ENCODE assay signal across 1 cellular context in genomic region chr9:99172129-99173091, GRCh38.
TF ChIP-seq lines count a peak whose summit lies in the region.

No MANE protein-coding gene starts in this region.

TF ChIP-seq in HepG2, 621 proteins besides CTCF, POLR2A, EP300 and RAD21 (continues in another document):
- TF ChIP-seq PAWR (CRISPR knock-in tag; IDR thresholded peaks at IDR 0.05; ENCODE audit: borderline replicate concordance) (no peak), ZNF598 (CRISPR knock-in tag; IDR thresholded peaks at IDR 0.05; ENCODE audit: borderline replicate concordance) (no peak), ZNF589 (CRISPR knock-in tag; conservative IDR thresholded peaks at IDR 0.05) (no peak), ZNF468 (CRISPR knock-in tag; IDR thresholded peaks at IDR 0.05) (no peak), LRRFIP1 (CRISPR knock-in tag; conservative IDR thresholded peaks at IDR 0.05) (no peak), POGK (CRISPR knock-in tag; conservative IDR thresholded peaks at IDR 0.05) (0 out of 2 replicates have a peak, but pooled peaks have one; percentile 38), TMF1 (CRISPR knock-in tag; IDR thresholded peaks at IDR 0.05; ENCODE audit: low read depth) (no peak), HMG20A (CRISPR knock-in tag; IDR thresholded peaks at IDR 0.05; ENCODE audit: borderline replicate concordance) (peak; percentile 78; the same call in 1 of the 2 replicates), DPF2 (CRISPR knock-in tag; IDR thresholded peaks at IDR 0.05; ENCODE audit: borderline replicate concordance, low read depth) (peak; percentile 90), ZNF776 (CRISPR knock-in tag; IDR thresholded peaks at IDR 0.05) (no peak), CC2D1A (CRISPR knock-in tag; IDR thresholded peaks at IDR 0.05) (no peak), ZSCAN22 (CRISPR knock-in tag; IDR thresholded peaks at IDR 0.05) (no peak), ZNF780A (CRISPR knock-in tag; IDR thresholded peaks at IDR 0.05) (no peak), ZSCAN25 (CRISPR knock-in tag; IDR thresholded peaks at IDR 0.05) (peak; percentile 53; the same call in 1 of the 2 replicates), ZNF101 (CRISPR knock-in tag; IDR thresholded peaks at IDR 0.05; ENCODE audit: borderline replicate concordance, low read depth) (no peak), ZBTB20 (CRISPR knock-in tag; IDR thresholded peaks at IDR 0.05; ENCODE audit: borderline replicate concordance, low read depth) (no peak), ONECUT2 (CRISPR knock-in tag; IDR thresholded peaks at IDR 0.05) (peak; percentile 94), CBX5 (CRISPR knock-in tag; IDR thresholded peaks at IDR 0.05; ENCODE audit: borderline replicate concordance) (peak; percentile 75), ZFAT (CRISPR knock-in tag; conservative IDR thresholded peaks at IDR 0.05) (no peak), KDM1A (CRISPR knock-in tag; IDR thresholded peaks at IDR 0.05) (peak; percentile 87), SP4 (CRISPR knock-in tag; IDR thresholded peaks at IDR 0.05) (0 out of 2 replicates have a peak, but pooled peaks have one; percentile 17), EEA1 (CRISPR knock-in tag; IDR thresholded peaks at IDR 0.05; ENCODE audit: borderline replicate concordance) (no peak), HINFP (CRISPR knock-in tag; IDR thresholded peaks at IDR 0.05; ENCODE audit: low read depth) (no peak), HMG20B (CRISPR knock-in tag; conservative IDR thresholded peaks at IDR 0.05) (0 out of 2 replicates have a peak, but pooled peaks have one; percentile 44), ZUFSP (CRISPR knock-in tag; IDR thresholded peaks at IDR 0.05; ENCODE audit: borderline replicate concordance) (no peak), ZNF263 (CRISPR knock-in tag; IDR thresholded peaks at IDR 0.05) (peak; percentile 41; the same call in 1 of the 2 replicates), NFIC (IDR thresholded peaks at IDR 0.05; ENCODE audit: low read length) (peak; percentile 51; the same call in 1 of the 2 replicates), MLX (CRISPR knock-in tag; IDR thresholded peaks at IDR 0.05) (no peak), HCFC1 (IDR thresholded peaks at IDR 0.05; ENCODE audit: low read depth, low read length) (no peak), ZBTB3 (CRISPR knock-in tag; IDR thresholded peaks at IDR 0.05; ENCODE audit: borderline replicate concordance, low read depth) (no peak), SP5 (CRISPR knock-in tag; IDR thresholded peaks at IDR 0.05; ENCODE audit: borderline replicate concordance, low read depth) (peak; percentile 41; the same call in 1 of the 2 replicates), PATZ1 (CRISPR knock-in tag; IDR thresholded peaks at IDR 0.05) (0 out of 2 replicates have a peak, but pooled peaks have one; percentile 23), WIZ (CRISPR knock-in tag; IDR thresholded peaks at IDR 0.05) (no peak), ZNF260 (CRISPR knock-in tag; IDR thresholded peaks at IDR 0.05; ENCODE audit: borderline replicate concordance, low read depth) (no peak), SNRNP70 (IDR thresholded peaks at IDR 0.05; ENCODE audit: low read depth, low read length) (no peak), XRCC5 (optimal IDR thresholded peaks at IDR 0.05; ENCODE audit: low read length) (peak; percentile 64), ZFYVE20 (CRISPR knock-in tag; IDR thresholded peaks at IDR 0.05; ENCODE audit: borderline replicate concordance, low read depth) (no peak), ZMYM3 (CRISPR knock-in tag; IDR thresholded peaks at IDR 0.05) (peak; percentile 95), ZNF224 (CRISPR knock-in tag; IDR thresholded peaks at IDR 0.05) (no peak), POLR2AphosphoS5 (IDR thresholded peaks at IDR 0.05; ENCODE audit: low read depth, low read length) (no peak), ELF3 (CRISPR knock-in tag; IDR thresholded peaks at IDR 0.05) (0 out of 2 replicates have a peak, but pooled peaks have one; percentile 33), KMT2B (CRISPR knock-in tag; IDR thresholded peaks at IDR 0.05) (0 out of 2 replicates have a peak, but pooled peaks have one; percentile 34), KMT2A (CRISPR knock-in tag; IDR thresholded peaks at IDR 0.05) (no peak), ZNF362 (CRISPR knock-in tag; IDR thresholded peaks at IDR 0.05; ENCODE audit: borderline replicate concordance) (no peak), ZNF749 (CRISPR knock-in tag; IDR thresholded peaks at IDR 0.05; ENCODE audit: borderline replicate concordance) (no peak), ZNF737 (CRISPR knock-in tag; IDR thresholded peaks at IDR 0.05; ENCODE audit: borderline replicate concordance) (no peak), NCOA2 (CRISPR knock-in tag; IDR thresholded peaks at IDR 0.05) (peak; percentile 80), KDM4B (CRISPR knock-in tag; IDR thresholded peaks at IDR 0.05) (0 out of 2 replicates have a peak, but pooled peaks have one; percentile 30), GABPB1 (CRISPR knock-in tag; IDR thresholded peaks at IDR 0.05) (no peak), FOSL2 (CRISPR knock-in tag; IDR thresholded peaks at IDR 0.05) (peak; percentile 66), NR2F6 (IDR thresholded peaks at IDR 0.05) (0 out of 2 replicates have a peak, but pooled peaks have one; percentile 35), NR2F6 (CRISPR knock-in tag; IDR thresholded peaks at IDR 0.05) (peak; percentile 74), KDM5B (CRISPR knock-in tag; IDR thresholded peaks at IDR 0.05; ENCODE audit: borderline replicate concordance) (no peak), YEATS4 (CRISPR knock-in tag; IDR thresholded peaks at IDR 0.05; ENCODE audit: borderline replicate concordance) (peak; percentile 35; the same call in 1 of the 2 replicates), GLMP (CRISPR knock-in tag; IDR thresholded peaks at IDR 0.05; ENCODE audit: borderline replicate concordance) (no peak), KDM2A (CRISPR knock-in tag; IDR thresholded peaks at IDR 0.05; ENCODE audit: borderline replicate concordance, low read depth) (peak; percentile 22; the same call in 1 of the 2 replicates), SKIL (CRISPR knock-in tag; IDR thresholded peaks at IDR 0.05; ENCODE audit: borderline replicate concordance) (peak; percentile 55; the same call in 1 of the 2 replicates), ZNF549 (CRISPR knock-in tag; IDR thresholded peaks at IDR 0.05) (no peak)
